Comparison of ENCODE assay signal across 23 cellular contexts in the genomic region with DNA sequence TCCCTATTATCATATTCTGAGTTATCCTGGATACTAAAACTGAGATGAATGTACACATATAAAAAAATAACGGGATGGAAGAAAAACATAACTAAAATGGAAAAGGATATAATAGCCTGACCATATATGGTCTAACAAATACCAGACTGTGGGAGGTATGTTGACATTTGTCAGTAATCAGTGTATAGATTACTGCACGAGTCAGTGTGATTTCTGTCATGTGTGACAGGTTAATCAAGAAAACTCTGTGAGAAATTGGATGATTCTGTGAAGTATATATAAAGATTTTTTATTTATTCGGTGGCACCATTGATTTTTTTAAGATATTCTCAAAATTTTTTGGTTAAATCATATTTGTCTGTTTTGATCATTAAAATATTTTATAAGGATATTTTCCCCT.
"Had no signal": no experiment of that assay in that cellular context is flagged by ENCODE, and none has a peak within 500 bp of the region (broad histone marks: within the 10 kb centered on the region; RNA-seq: fewer than 3 reads in every experiment).

No MANE protein-coding gene starts in this region.

- H3K36me3 ChIP-seq: esophagus squamous epithelium, gastrocnemius medialis, heart right ventricle, left lung, lower lobe of right lung had no signal

- H3K27ac ChIP-seq: epithelial cell of prostate, esophagus squamous epithelium, gastrocnemius medialis, heart right ventricle, left lung, lower lobe of right lung had no signal

- H3K4me3 ChIP-seq: esophagus squamous epithelium, gastrocnemius medialis, heart right ventricle, left lung, lower lobe of right lung, mucosa of descending colon had no signal

- H3K4me1 ChIP-seq: esophagus squamous epithelium, gastrocnemius medialis, left lung, lower lobe of right lung had no signal

- DNase-seq: cortex of kidney; effector CD8-positive, alpha-beta T cell; effector memory CD8-positive, alpha-beta T cell; endodermal cell; erythroblast; esophagus squamous epithelium; foreskin fibroblast; foreskin melanocyte; gastrocnemius medialis; glutamatergic neuron; head of caudate nucleus; heart right ventricle; hippocampal formation; left cardiac atrium; left lung; left ventricle myocardium superior; lower lobe of right lung; mesenchymal stem cell; mucosa of descending colon; naive B cell; naive thymus-derived CD8-positive, alpha-beta T cell had no signal

- H3K9me3 ChIP-seq: esophagus squamous epithelium, gastrocnemius medialis, heart right ventricle, left lung, lower lobe of right lung, mucosa of descending colon had no signal

- ATAC-seq: effector memory CD8-positive, alpha-beta T cell; esophagus mucosa; gastrocnemius medialis; heart right ventricle; left cardiac atrium; left lung; left ventricle myocardium superior; lower lobe of right lung; mucosa of descending colon; naive thymus-derived CD8-positive, alpha-beta T cell had no signal
